1 cellular context compared by ENCODE assay signal in genomic region chr19:39679791-39680168, GRCh38.
TF ChIP-seq lines count a peak whose summit lies in the region.

No MANE protein-coding gene starts in this region.

TF ChIP-seq in GM12878, 131 proteins besides CTCF, POLR2A, EP300 and RAD21 (continued from another document):
- TF ChIP-seq E2F8 (IDR thresholded peaks at IDR 0.05; ENCODE audit: low read depth, partially characterized antibody), result no peak
- no peak for TF ChIP-seq E2F4 (IDR thresholded peaks at IDR 0.05; ENCODE audit: low read depth, low read length)
- TF ChIP-seq NR2C1 (IDR thresholded peaks at IDR 0.05), result no peak
- TF ChIP-seq EZH2 (IDR thresholded peaks at IDR 0.05; ENCODE audit: borderline replicate concordance, control insufficient read depth, low read depth, low read length), result no peak
- no peak for TF ChIP-seq SUZ12 (IDR thresholded peaks at IDR 0.05; ENCODE audit: unreplicated experiment)
- no peak for TF ChIP-seq CHD1 (IDR thresholded peaks at IDR 0.05; ENCODE audit: low read depth, low read length)
- TF ChIP-seq GABPA (IDR thresholded peaks at IDR 0.05; ENCODE audit: low read depth), result no peak
- no peak for TF ChIP-seq ZBTB4 (CRISPR knock-in tag; IDR thresholded peaks at IDR 0.05)
- no peak for TF ChIP-seq SMAD1 (IDR thresholded peaks at IDR 0.05; ENCODE audit: low read depth, partially characterized antibody)
- no peak for TF ChIP-seq CEBPB (IDR thresholded peaks at IDR 0.05; ENCODE audit: borderline replicate concordance in 1 of 2, low read depth in 2 of 2, low read length in 2 of 2)
- no peak for TF ChIP-seq EGR1 (IDR thresholded peaks at IDR 0.05; ENCODE audit: borderline replicate concordance in 1 of 2, low read depth in 2 of 2, low read length in 2 of 2)
- TF ChIP-seq CEBPZ (IDR thresholded peaks at IDR 0.05; ENCODE audit: low read depth, low read length), result no peak
- TF ChIP-seq HSF1 (IDR thresholded peaks at IDR 0.05; ENCODE audit: low read depth, low read length), result no peak
- TF ChIP-seq ATF7 (IDR thresholded peaks at IDR 0.05; ENCODE audit: low read depth), result no peak
- TF ChIP-seq SREBF1 (IDR thresholded peaks at IDR 0.05; ENCODE audit: low read length), result no peak
- 0 out of 2 replicates have a peak, but pooled peaks have one; percentile 15 for TF ChIP-seq ZBTB40 (IDR thresholded peaks at IDR 0.05; ENCODE audit: borderline replicate concordance)
- TF ChIP-seq ZNF207 (IDR thresholded peaks at IDR 0.05; ENCODE audit: borderline replicate concordance), result no peak; the same call in 1 of the 2 replicates
- TF ChIP-seq ATF2 (IDR thresholded peaks at IDR 0.05; ENCODE audit: low read length), result no peak
- TF ChIP-seq POLR2AphosphoS2 (IDR thresholded peaks at IDR 0.05; ENCODE audit: low read depth, low read length), result 0 out of 2 replicates have a peak, but pooled peaks have one; percentile 2
- no peak for TF ChIP-seq KAT2A (conservative IDR thresholded peaks at IDR 0.05; ENCODE audit: control insufficient read depth, low read depth, low read length)
- no peak for TF ChIP-seq REST (IDR thresholded peaks at IDR 0.05; ENCODE audit: low read depth, low read length)
- TF ChIP-seq RELB (IDR thresholded peaks at IDR 0.05; ENCODE audit: low read depth), result 0 out of 2 replicates have a peak, but pooled peaks have one; percentile 12
- peak; percentile 37; the same call in 1 of the 2 replicates for TF ChIP-seq MLLT1 (IDR thresholded peaks at IDR 0.05)
TF ChIP-seq in GM12878: peak in this region for 23.
